Comparison of ENCODE assay signal across 2 cellular contexts in the genomic region with DNA sequence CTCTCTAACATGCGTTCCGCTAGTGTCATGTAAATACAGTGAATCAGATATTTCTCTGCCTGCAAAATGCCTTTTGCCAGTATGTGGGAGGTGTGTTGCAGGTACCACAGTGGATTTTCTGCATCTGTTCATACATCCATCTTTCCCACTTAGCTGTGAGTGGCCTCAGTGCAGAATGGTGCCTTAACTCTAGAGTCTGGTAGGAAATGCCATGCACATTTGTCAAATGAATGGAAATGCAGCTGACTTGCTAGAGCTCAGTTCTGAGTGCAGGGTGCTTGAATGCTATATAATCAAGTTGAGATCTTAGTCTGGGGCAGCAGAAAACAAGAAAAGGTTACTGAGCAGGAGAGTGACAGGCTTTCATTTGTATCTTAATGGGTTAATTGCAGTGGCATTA.
TF ChIP-seq lines count a peak whose summit lies in the region.

No MANE protein-coding gene starts in this region.

TF ChIP-seq in A549, 52 proteins besides CTCF, POLR2A, EP300 and RAD21 (continued from another document):
- TF ChIP-seq, protein P1, sequence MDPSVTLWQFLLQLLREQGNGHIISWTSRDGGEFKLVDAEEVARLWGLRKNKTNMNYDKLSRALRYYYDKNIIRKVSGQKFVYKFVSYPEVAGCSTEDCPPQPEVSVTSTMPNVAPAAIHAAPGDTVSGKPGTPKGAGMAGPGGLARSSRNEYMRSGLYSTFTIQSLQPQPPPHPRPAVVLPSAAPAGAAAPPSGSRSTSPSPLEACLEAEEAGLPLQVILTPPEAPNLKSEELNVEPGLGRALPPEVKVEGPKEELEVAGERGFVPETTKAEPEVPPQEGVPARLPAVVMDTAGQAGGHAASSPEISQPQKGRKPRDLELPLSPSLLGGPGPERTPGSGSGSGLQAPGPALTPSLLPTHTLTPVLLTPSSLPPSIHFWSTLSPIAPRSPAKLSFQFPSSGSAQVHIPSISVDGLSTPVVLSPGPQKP (IDR thresholded peaks at IDR 0.05; ENCODE audit: low read depth, low read length), result no peak
- TF ChIP-seq MAZ (IDR thresholded peaks at IDR 0.05; ENCODE audit: borderline replicate concordance, low read depth, low read length) (no peak), MYC (IDR thresholded peaks at IDR 0.05; ENCODE audit: borderline replicate concordance, low read length) (no peak), SMC3 (IDR thresholded peaks at IDR 0.05) (no peak), BCL3 (IDR thresholded peaks at IDR 0.05) (no peak), ZSCAN20 (CRISPR knock-in tag; IDR thresholded peaks at IDR 0.05) (no peak), ZC3H11A (IDR thresholded peaks at IDR 0.05) (no peak), CBX2 (IDR thresholded peaks at IDR 0.05; ENCODE audit: borderline replicate concordance, low read depth) (no peak), RARB (CRISPR knock-in tag; IDR thresholded peaks at IDR 0.05) (no peak), RNF2 (IDR thresholded peaks at IDR 0.05; ENCODE audit: borderline replicate concordance, low read depth) (no peak), NR3C1 (IDR thresholded peaks at IDR 0.05) (no peak), HOXB13 (CRISPR knock-in tag; IDR thresholded peaks at IDR 0.05; ENCODE audit: low read depth) (no peak), CBX8 (IDR thresholded peaks at IDR 0.05) (no peak)

TF ChIP-seq in GM23338, 12 proteins besides CTCF, POLR2A, EP300 and RAD21 (continued from another document):
- TF ChIP-seq REST (IDR thresholded peaks at IDR 0.05; ENCODE audit: unreplicated experiment) (no peak), STAT1 (IDR thresholded peaks at IDR 0.05; ENCODE audit: unreplicated experiment) (no peak), NANOG (IDR thresholded peaks at IDR 0.05; ENCODE audit: borderline replicate concordance) (no peak), CREB1 (CRISPR knock-in tag; IDR thresholded peaks at IDR 0.05; ENCODE audit: low read depth) (no peak), EZH2phosphoT487 (IDR thresholded peaks at IDR 0.05; ENCODE audit: unreplicated experiment) (no peak), ZNF462 (CRISPR knock-in tag; IDR thresholded peaks at IDR 0.05) (no peak)
